2 cellular contexts compared by ENCODE assay signal in the genomic region with DNA sequence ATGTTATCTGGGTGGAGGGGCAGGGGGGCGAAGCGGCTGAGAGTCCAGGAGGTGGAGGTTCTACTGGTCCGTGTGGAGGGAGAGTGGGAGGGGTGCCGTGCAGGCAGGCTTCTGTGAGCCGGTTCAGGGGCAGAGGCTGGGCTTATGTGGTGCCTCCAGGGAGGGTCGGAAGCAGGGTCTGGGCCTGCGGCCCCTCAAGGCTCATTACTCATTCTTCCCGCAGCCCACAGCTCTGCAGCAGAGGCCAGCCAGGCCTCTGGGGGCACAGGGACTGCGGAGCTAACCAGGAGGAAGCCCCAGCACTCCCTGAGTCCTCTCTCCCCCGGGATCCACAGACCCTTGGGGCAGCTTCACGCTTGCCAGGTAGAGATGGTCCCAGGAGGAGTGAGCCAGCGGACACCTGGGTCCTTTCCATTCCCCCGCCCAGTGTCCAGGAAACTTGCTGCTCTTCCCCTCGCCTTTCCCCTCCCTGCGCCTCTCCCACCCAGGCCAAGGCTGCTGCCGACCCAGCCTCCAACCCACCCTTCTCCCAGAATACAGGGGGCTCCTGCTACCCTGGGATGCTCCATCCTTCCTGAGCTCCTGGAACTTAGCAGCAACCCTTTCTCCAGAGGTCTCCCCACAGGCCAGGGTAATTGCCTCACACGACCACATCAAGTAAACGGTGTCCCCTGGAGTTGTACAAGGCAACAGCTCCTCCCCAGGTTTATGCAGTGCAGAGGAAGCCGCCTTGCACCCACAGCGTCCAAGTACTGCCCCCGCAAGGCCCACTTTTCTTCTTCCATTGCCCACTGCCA.
TF ChIP-seq lines count a peak whose summit lies in the region.

No MANE protein-coding gene starts in this region.

TF ChIP-seq in K562, 482 proteins besides CTCF, POLR2A, EP300 and RAD21:
- no peak for TF ChIP-seq MAFG (tag; conservative IDR thresholded peaks at IDR 0.05)
- TF ChIP-seq ZBTB7A (IDR thresholded peaks at IDR 0.05; ENCODE audit: borderline replicate concordance, control insufficient read depth, low read depth, low read length), result peak; percentile 37; the same call in 1 of the 2 replicates

TF ChIP-seq in neural cell, 6 proteins besides CTCF, POLR2A, EP300 and RAD21:
- TF ChIP-seq, protein P1, sequence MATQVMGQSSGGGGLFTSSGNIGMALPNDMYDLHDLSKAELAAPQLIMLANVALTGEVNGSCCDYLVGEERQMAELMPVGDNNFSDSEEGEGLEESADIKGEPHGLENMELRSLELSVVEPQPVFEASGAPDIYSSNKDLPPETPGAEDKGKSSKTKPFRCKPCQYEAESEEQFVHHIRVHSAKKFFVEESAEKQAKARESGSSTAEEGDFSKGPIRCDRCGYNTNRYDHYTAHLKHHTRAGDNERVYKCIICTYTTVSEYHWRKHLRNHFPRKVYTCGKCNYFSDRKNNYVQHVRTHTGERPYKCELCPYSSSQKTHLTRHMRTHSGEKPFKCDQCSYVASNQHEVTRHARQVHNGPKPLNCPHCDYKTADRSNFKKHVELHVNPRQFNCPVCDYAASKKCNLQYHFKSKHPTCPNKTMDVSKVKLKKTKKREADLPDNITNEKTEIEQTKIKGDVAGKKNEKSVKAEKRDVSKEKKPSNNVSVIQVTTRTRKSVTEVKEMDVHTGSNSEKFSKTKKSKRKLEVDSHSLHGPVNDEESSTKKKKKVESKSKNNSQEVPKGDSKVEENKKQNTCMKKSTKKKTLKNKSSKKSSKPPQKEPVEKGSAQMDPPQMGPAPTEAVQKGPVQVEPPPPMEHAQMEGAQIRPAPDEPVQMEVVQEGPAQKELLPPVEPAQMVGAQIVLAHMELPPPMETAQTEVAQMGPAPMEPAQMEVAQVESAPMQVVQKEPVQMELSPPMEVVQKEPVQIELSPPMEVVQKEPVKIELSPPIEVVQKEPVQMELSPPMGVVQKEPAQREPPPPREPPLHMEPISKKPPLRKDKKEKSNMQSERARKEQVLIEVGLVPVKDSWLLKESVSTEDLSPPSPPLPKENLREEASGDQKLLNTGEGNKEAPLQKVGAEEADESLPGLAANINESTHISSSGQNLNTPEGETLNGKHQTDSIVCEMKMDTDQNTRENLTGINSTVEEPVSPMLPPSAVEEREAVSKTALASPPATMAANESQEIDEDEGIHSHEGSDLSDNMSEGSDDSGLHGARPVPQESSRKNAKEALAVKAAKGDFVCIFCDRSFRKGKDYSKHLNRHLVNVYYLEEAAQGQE (IDR thresholded peaks at IDR 0.05; ENCODE audit: borderline replicate concordance), result no peak
- TF ChIP-seq EZH2 (IDR thresholded peaks at IDR 0.05; ENCODE audit: borderline replicate concordance, insufficient read depth, low read length, poor library complexity, severe bottlenecking) (no peak), MXI1 (conservative IDR thresholded peaks at IDR 0.05; ENCODE audit: poor library complexity, severe bottlenecking) (no peak), SMC3 (conservative IDR thresholded peaks at IDR 0.05; ENCODE audit: poor library complexity) (no peak), TAF1 (IDR thresholded peaks at IDR 0.05; ENCODE audit: low read depth) (no peak)
